Comparison of ENCODE assay signal across 24 cellular contexts in the genomic region with DNA sequence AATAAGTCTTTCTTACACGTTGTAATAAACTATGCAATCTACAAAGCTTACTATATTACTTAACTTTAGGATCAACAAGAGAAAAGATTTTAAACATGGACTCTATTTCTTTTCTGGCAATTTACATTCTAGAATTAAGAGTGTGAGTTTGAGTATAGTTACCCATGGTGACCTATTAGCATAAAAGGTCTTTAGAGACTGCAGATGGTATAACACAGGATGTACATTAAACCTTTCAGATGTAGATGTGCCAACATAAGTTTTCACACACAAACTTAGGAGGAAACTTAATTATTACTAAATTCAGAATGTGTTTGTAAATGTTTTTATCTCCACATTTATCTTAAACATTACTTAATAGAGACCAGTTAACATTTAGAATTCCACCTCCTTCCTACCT. TPM values are rescaled to one million over a fixed set of nuclear protein-coding genes. Genes with fewer than 3 reads are reported as not detected.
DNase-seq lines count a peak whose midpoint lies in the region; ATAC-seq, FAIRE-seq and TF ChIP-seq lines count a peak whose summit lies in the region.
"Had no signal": no experiment of that assay in that cellular context is flagged by ENCODE, and none has a peak within 500 bp of the region (broad histone marks: within the 10 kb centered on the region; RNA-seq: fewer than 3 reads in every experiment).

No MANE protein-coding gene starts in this region.

- no peak for DNase-seq in GM18507 (ENCODE audit: extremely low spot score, insufficient read length, low read depth)
- DNase-seq in activated naive CD4-positive, alpha-beta T cell treated with Interleukin-2 at 50 U/mL for 16 hours: no peak
- DNase-seq in CD4-positive, alpha-beta T cell: no peak
- DNase-seq: ACHN; AML-193; BE2C; Calu3; CD4-positive, alpha-beta memory T cell; COR-L47; DMS53; DMS79 treated with DMSO at 0.1 percent for 48 hours; GF-D8; GOT3; H7; HCEC 1CT had no signal

- H3K27me3 Mint-ChIP-seq in CD4-positive, alpha-beta T cell: no peaks in the 10 kb centered on the region
- H3K27me3 Mint-ChIP-seq: CD4-positive, alpha-beta memory T cell had no signal

- no peaks in the 10 kb centered on the region for H3K9me3 Mint-ChIP-seq in CD4-positive, alpha-beta T cell

- TF ChIP-seq CTCF in CD4-positive, alpha-beta T cell (IDR thresholded peaks at IDR 0.05): no peak

- H3K27me3 ChIP-seq in CD4-positive, alpha-beta T cell (ENCODE audit: control insufficient read depth, insufficient read depth, low read length): no peaks in the 10 kb centered on the region
- H3K27me3 ChIP-seq: BE2C; BLaER1 treated with 17β-estradiol and CSF1 and Interleukin-3, amounts not matched to agents 10 nM and 100 nM had no signal

- H3K27ac ChIP-seq in CD4-positive, alpha-beta T cell (ENCODE audit: low read depth, low read length): no peak overlapping the region
- H3K27ac ChIP-seq: 22Rv1; A549; BLaER1 treated with 17β-estradiol and CSF1 and Interleukin-3, amounts not matched to agents 10 nM and 100 nM had no signal

- FAIRE-seq in A204.1 (lab: Jason Lieb, UNC) (peak; percentile 55), GM18507 (lab: Jason Lieb, UNC) (peak; percentile 41)
- FAIRE-seq: A549 had no signal

- intact Hi-C loops in CD4-positive, alpha-beta T cell (cut with DNase I, micrococcal nuclease): no loop called here

- no peaks in the 10 kb centered on the region for H3K4me1 Mint-ChIP-seq in CD4-positive, alpha-beta T cell (ENCODE audit: low read depth)
- H3K4me1 Mint-ChIP-seq: CD14-positive monocyte; CD4-positive, alpha-beta memory T cell had no signal

- H3K4me3 Mint-ChIP-seq in CD4-positive, alpha-beta T cell: no peak overlapping the region
- H3K4me3 Mint-ChIP-seq: CD14-positive monocyte; CD4-positive, alpha-beta memory T cell had no signal

- H3K27ac Mint-ChIP-seq in CD4-positive, alpha-beta T cell: no peak overlapping the region
- H3K27ac Mint-ChIP-seq: CD14-positive monocyte; CD4-positive, alpha-beta memory T cell had no signal

- POLR2A ChIA-PET in CD4-positive, alpha-beta T cell (lab: Charles Lee): no interaction called here

- H3K36me3 Mint-ChIP-seq in CD4-positive, alpha-beta T cell (ENCODE audit: low read depth): no peaks in the 10 kb centered on the region
- H3K36me3 Mint-ChIP-seq: CD14-positive monocyte; CD4-positive, alpha-beta memory T cell had no signal

- peak; percentile 44 for ATAC-seq in HG03354 (IDR thresholded peaks at IDR 0.05; ENCODE audit: poor library complexity, severe bottlenecking, unreplicated experiment)
- ATAC-seq in CD4-positive, alpha-beta T cell (ENCODE audit: poor library complexity): no peak
- no peak for ATAC-seq in GM21367 (IDR thresholded peaks at IDR 0.05; ENCODE audit: unreplicated experiment)
- ATAC-seq: A549 had no signal

- CTCF ChIA-PET in CD4-positive, alpha-beta T cell (lab: Charles Lee): no interaction called here

- H3K9me3 ChIP-seq in CD4-positive, alpha-beta T cell (ENCODE audit: control insufficient read depth, low read length): no peaks in the 10 kb centered on the region
- H3K9me3 ChIP-seq: A549; BE2C; BLaER1 treated with 17β-estradiol and CSF1 and Interleukin-3, amounts not matched to agents 10 nM and 100 nM had no signal

RNA-seq across cellular contexts. Expression of a gene that starts 54.1 kb away (rescaled TPM):
- total RNA-seq in CD4-positive, alpha-beta T cell: not detected
- total RNA-seq: CD4-positive, alpha-beta memory T cell; Daoy; G401 had no signal
